12 cellular contexts compared by ENCODE assay signal in the genomic region with DNA sequence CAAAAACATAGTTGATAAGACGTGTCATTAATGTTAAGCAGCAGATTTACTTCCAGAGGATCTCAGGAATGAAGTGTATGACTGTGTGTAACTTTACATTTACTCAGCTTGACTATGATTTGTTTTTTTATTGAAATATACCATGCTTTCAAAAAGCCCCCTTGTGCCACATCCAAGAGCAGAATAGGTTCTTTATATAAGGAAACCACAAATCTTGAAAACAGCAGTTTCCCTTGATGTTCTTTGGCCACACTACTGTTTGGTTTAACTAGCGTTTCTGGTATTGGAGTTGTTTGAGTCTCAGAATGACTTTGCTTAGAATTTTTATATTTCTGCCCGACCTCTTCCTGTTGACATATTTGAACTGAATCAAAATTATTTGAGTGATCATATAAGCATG. TPM values are rescaled to one million over a fixed set of nuclear protein-coding genes. Genes with fewer than 3 reads are reported as not detected.
DNase-seq lines count a peak whose midpoint lies in the region; ATAC-seq and TF ChIP-seq lines count a peak whose summit lies in the region.
"Had no signal": no experiment of that assay in that cellular context is flagged by ENCODE, and none has a peak within 500 bp of the region (broad histone marks: within the 10 kb centered on the region; RNA-seq: fewer than 3 reads in every experiment).

No MANE protein-coding gene starts in this region.

- H3K4me1 ChIP-seq in CD8-positive, alpha-beta memory T cell (ENCODE audit: insufficient read depth, low read length): peaks cover 75% of the 10 kb centered on the region

- peaks cover 91 to 100% (median 99%) of the 10 kb centered on the region in 3 donors for H3K4me1 Mint-ChIP-seq in CD8-positive, alpha-beta memory T cell

- no peaks in the 10 kb centered on the region for H3K9me3 ChIP-seq in CD8-positive, alpha-beta memory T cell (ENCODE audit: low read length)
- H3K9me3 ChIP-seq: thoracic aorta had no signal

- peak overlapping the region; percentile 40 to 85 (median 52) for H3K4me3 Mint-ChIP-seq in CD8-positive, alpha-beta memory T cell

- DNase-seq in CD8-positive, alpha-beta memory T cell: peak in 3 of 5 donors; percentile 52 to 80 (median 74)
- DNase-seq in astrocyte of the spinal cord (ENCODE audit: low read depth, low spot score) (peak; percentile 44), AG20443 (ENCODE audit: low spot score) (no peak), germinal center (ENCODE audit: low spot score) (no peak), DMS114 treated with DMSO at 0.1 percent for 48 hours (lab: John Stamatoyannopoulos, UW; ENCODE audit: unreplicated experiment) (no peak), head of caudate nucleus (no peak)
- DNase-seq: cortex of kidney, DMS 273 treated with DMSO at 0.1 percent for 48 hours, NCI-H510A had no signal

- H3K36me3 ChIP-seq in CD8-positive, alpha-beta memory T cell (ENCODE audit: insufficient read depth, low read length): no peaks in the 10 kb centered on the region
- H3K36me3 ChIP-seq: thoracic aorta had no signal

- H3K27ac ChIP-seq in CD8-positive, alpha-beta memory T cell (ENCODE audit: low read depth, low read length): no peak overlapping the region
- H3K27ac ChIP-seq: thoracic aorta had no signal

- no peak for TF ChIP-seq CTCF in astrocyte of the spinal cord (IDR thresholded peaks at IDR 0.05; ENCODE audit: low read depth, low read length)

- intact Hi-C loops in head of caudate nucleus (cut with DNase I): no loop called here

- POLR2A ChIA-PET in CD8-positive, alpha-beta memory T cell (lab: Charles Lee): interaction anchor here (0.9 to 1.1 kb wide), 5 partner anchors 11 to 105 kb away, joined by 3 read pairs; no protein-coding TSS in a partner anchor

- H3K4me3 ChIP-seq in CD8-positive, alpha-beta memory T cell (ENCODE audit: low read length): no peak overlapping the region
- no peak overlapping the region for H3K4me3 ChIP-seq in astrocyte of the spinal cord (ENCODE audit: low read depth, low read length)
- H3K4me3 ChIP-seq: thoracic aorta had no signal

- CTCF ChIA-PET in CD8-positive, alpha-beta memory T cell (lab: Charles Lee): interaction anchor here (0.7 to 5.8 kb wide), 5 partner anchors 24 to 105 kb away, joined by 3 to 38 read pairs (median 3); a partner anchor contains a TSS

- H3K27ac Mint-ChIP-seq in CD8-positive, alpha-beta memory T cell: peak overlapping the region; percentile 78 to 97 (median 88)

- peaks cover 0 to 23% (median 14%) of the 10 kb centered on the region in 3 donors for H3K36me3 Mint-ChIP-seq in CD8-positive, alpha-beta memory T cell

- in situ Hi-C loops in astrocyte of the spinal cord (cut with HindIII; ENCODE audit: low sequenced_read_pairs): no loop called here

- H3K27me3 ChIP-seq in CD8-positive, alpha-beta memory T cell (ENCODE audit: insufficient read depth, low read length, poor library complexity, severe bottlenecking): no peaks in the 10 kb centered on the region

- H3K27me3 Mint-ChIP-seq in CD8-positive, alpha-beta memory T cell: no peaks in the 10 kb centered on the region

- ATAC-seq in GM19035 (IDR thresholded peaks at IDR 0.05; ENCODE audit: unreplicated experiment): peak; percentile 63
- ATAC-seq in HG03354 (IDR thresholded peaks at IDR 0.05; ENCODE audit: poor library complexity, severe bottlenecking, unreplicated experiment): peak; percentile 82

- peaks cover 0 to 2% (median 0%) of the 10 kb centered on the region in 5 donors for H3K9me3 Mint-ChIP-seq in CD8-positive, alpha-beta memory T cell

RNA-seq across cellular contexts. Expression of a gene that starts 25.0 kb away (rescaled TPM):
- 10 to 100 TPM; 61.4 to 63.5 TPM for total RNA-seq in CD8-positive, alpha-beta memory T cell
- 19.7 TPM for polyA plus RNA-seq in CD8-positive, alpha-beta memory T cell

Comparison
In these comparisons a context has a peak if more than half of its experiments do, and no peak if none do; other contexts are left out.
1. DNase-seq: peak in CD8-positive, alpha-beta memory T cell (3 of 5) and astrocyte of the spinal cord (single experiment); none in AG20443 (single experiment), germinal center (single experiment), DMS114 treated with DMSO at 0.1 percent for 48 hours (single experiment) and head of caudate nucleus (0 of 42).